ENCODE assay signal across 13 cellular contexts in the genomic region with DNA sequence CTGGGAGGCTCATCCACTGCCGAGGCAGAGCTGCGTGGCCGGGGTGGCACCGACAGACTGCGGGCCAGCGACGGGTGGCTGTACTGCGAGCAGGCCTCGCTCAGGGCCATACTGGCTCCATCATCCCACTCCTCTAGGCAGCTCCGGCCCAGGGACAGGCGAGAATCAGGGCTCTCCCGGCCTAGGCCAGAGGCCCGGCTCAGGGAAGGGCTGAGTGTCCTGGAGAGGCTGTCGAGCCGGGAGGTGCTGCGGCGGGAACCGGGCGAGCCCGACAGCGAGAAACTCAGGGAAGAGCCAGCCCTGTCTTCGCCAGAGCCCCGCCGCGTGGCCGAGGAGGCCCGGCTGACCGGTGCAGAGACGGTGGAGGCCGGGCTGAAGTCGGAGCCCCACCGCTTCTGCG. TPM values are rescaled to one million over a fixed set of nuclear protein-coding genes. Genes with fewer than 3 reads are reported as not detected.
DNase-seq lines count a peak whose midpoint lies in the region; ATAC-seq and TF ChIP-seq lines count a peak whose summit lies in the region.
"Had no signal": no experiment of that assay in that cellular context is flagged by ENCODE, and none has a peak within 500 bp of the region (broad histone marks: within the 10 kb centered on the region; RNA-seq: fewer than 3 reads in every experiment).

No MANE protein-coding gene starts in this region.

- no peak overlapping the region for H3K4me3 ChIP-seq in mucosa of descending colon
- H3K4me3 ChIP-seq: GM12878, GM23248 had no signal

- H3K27ac Mint-ChIP-seq in stimulated activated naive B cell treated with anti-CD40 and anti-IgM and Interleukin-4, amounts not matched to agents 10 μg/mL and 1 μg/mL and 100 μg/mL, for 72 hours, result peak overlapping the region; percentile 76

- intact Hi-C loops in Right ventricle myocardium inferior (cut with DNase I), result no loop called here
- intact Hi-C loops in left cardiac atrium (cut with DNase I), result no loop called here
- intact Hi-C loops in mucosa of descending colon (cut with DNase I, micrococcal nuclease), result no loop called here

- peaks cover 35 to 45% of the 10 kb centered on the region in 2 donors for H3K36me3 Mint-ChIP-seq in stimulated activated naive B cell treated with anti-CD40 and anti-IgM and Interleukin-4, amounts not matched to agents 10 μg/mL and 1 μg/mL and 100 μg/mL, for 72 hours

- TF ChIP-seq CTCF in mucosa of descending colon (IDR thresholded peaks at IDR 0.05), result no peak

- peak; percentile 33 for DNase-seq in Right ventricle myocardium inferior (ENCODE audit: missing footprints)
- no peak for DNase-seq in left cardiac atrium
- DNase-seq in mucosa of descending colon, result peak in 1 of 3 donors; percentile 40
- no peak for DNase-seq in stimulated activated naive B cell treated with anti-CD40 and anti-IgM and Interleukin-4, amounts not matched to agents 10 μg/mL and 1 μg/mL and 100 μg/mL, for 72 hours
- DNase-seq in DMS53 (lab: John Stamatoyannopoulos, UW), result no peak
- DNase-seq in NCI-H510A treated with DMSO at 0.1 percent for 48 hours (lab: John Stamatoyannopoulos, UW), result no peak
- DNase-seq: CD4-positive, CD25-positive, alpha-beta regulatory T cell; DMS79; GM23248; IMR-90 had no signal

- ATAC-seq in Right ventricle myocardium inferior (no peak), left cardiac atrium (no peak), mucosa of descending colon (peak; percentile 13), GM21390 (IDR thresholded peaks at IDR 0.05; ENCODE audit: unreplicated experiment) (no peak)
- ATAC-seq in stimulated activated naive B cell treated with anti-CD40 and anti-IgM and Interleukin-4, amounts not matched to agents 10 μg/mL and 1 μg/mL and 100 μg/mL, for 72 hours (replicated peaks), result no peak
- ATAC-seq: GM12878 had no signal

- no peaks in the 10 kb centered on the region for H3K27me3 Mint-ChIP-seq in stimulated activated naive B cell treated with anti-CD40 and anti-IgM and Interleukin-4, amounts not matched to agents 10 μg/mL and 1 μg/mL and 100 μg/mL, for 72 hours
- H3K27me3 Mint-ChIP-seq: CD4-positive, CD25-positive, alpha-beta regulatory T cell had no signal

- H3K4me1 Mint-ChIP-seq in stimulated activated naive B cell treated with anti-CD40 and anti-IgM and Interleukin-4, amounts not matched to agents 10 μg/mL and 1 μg/mL and 100 μg/mL, for 72 hours, result no peaks in the 10 kb centered on the region

- no peaks in the 10 kb centered on the region for H3K9me3 ChIP-seq in mucosa of descending colon

- H3K9me3 Mint-ChIP-seq in stimulated activated naive B cell treated with anti-CD40 and anti-IgM and Interleukin-4, amounts not matched to agents 10 μg/mL and 1 μg/mL and 100 μg/mL, for 72 hours, result no peaks in the 10 kb centered on the region
- H3K9me3 Mint-ChIP-seq: CD4-positive, CD25-positive, alpha-beta regulatory T cell had no signal

- H3K36me3 ChIP-seq in mucosa of descending colon (ENCODE audit: low read depth), result no peaks in the 10 kb centered on the region

- H3K4me3 Mint-ChIP-seq in stimulated activated naive B cell treated with anti-CD40 and anti-IgM and Interleukin-4, amounts not matched to agents 10 μg/mL and 1 μg/mL and 100 μg/mL, for 72 hours, result no peak overlapping the region
- H3K4me3 Mint-ChIP-seq: CD4-positive, CD25-positive, alpha-beta regulatory T cell had no signal

- H3K4me1 ChIP-seq in mucosa of descending colon (ENCODE audit: low read depth), result no peaks in the 10 kb centered on the region

RNA-seq across cellular contexts. Expression of a gene that starts 37.4 kb away (rescaled TPM):
- total RNA-seq in Right ventricle myocardium inferior, result 1.1 TPM
- total RNA-seq in left cardiac atrium, result under 1 TPM; 0.55 to 0.91 TPM
- total RNA-seq in mucosa of descending colon, result 1 to 10 TPM in 2 of 3 donors, under 1 TPM in 1; 0.75 to 7.4 (median 1.3) TPM
- total RNA-seq: G401, GM23248 had no signal
